ENCODE assay signal across 8 cellular contexts in the genomic region with DNA sequence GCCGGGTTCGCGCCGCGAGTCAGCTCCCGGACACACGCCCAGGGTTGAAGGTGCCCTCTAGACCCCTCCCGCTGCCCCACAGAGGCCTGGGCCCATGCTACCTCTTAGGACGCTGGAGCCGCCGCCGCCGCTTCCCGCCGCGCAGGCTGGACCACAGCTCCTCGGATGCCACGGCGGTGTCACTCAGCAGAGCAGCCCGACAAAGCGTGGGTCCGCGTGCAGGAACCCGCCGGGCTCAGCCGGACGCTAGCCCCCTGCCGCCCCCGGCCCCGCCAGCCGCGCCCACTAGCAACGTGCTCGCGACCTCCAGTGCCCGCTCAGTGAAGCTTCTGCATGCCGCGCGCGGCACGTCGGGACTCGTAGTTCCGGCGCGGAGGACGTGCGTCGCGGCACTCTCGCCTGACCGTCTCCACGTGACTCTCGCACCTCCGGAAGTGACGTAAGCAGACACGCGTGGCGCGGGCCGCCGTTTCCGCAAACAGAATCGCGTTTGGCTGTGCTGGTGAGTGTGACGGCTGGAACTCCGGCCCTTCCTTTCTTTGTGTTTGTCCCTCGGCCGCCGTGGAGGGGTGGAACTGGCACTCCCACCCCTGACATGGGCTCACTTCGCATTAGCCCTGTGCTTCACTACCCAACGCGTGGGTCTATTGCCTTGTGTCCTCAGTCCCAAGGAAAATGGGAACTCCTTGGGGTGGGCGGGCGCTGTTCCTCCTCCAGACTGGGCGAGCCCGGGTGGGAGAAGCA. TPM values are rescaled to one million over a fixed set of nuclear protein-coding genes. Genes with fewer than 3 reads are reported as not detected.
DNase-seq lines count a peak whose midpoint lies in the region; ATAC-seq, FAIRE-seq and TF ChIP-seq lines count a peak whose summit lies in the region.

A gene with protein sequence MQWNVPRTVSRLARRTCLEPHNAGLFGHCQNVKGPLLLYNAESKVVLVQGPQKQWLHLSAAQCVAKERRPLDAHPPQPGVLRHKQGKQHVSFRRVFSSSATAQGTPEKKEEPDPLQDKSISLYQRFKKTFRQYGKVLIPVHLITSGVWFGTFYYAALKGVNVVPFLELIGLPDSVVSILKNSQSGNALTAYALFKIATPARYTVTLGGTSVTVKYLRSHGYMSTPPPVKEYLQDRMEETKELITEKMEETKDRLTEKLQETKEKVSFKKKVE (minus strand): TSS at position 331 of the 744 bp plus-strand sequence. CDS start 44,481 bp downstream, outside the sequence.
TSS of gene RNMT (plus strand) at position 446 of the 744 bp plus-strand sequence. CDS start 4,845 bp downstream, outside the sequence.

- no peaks in the 10 kb centered on the region for H3K9me3 ChIP-seq in keratinocyte (ENCODE audit: control insufficient read depth, low read depth, low read length)

- H4K20me1 ChIP-seq in keratinocyte (ENCODE audit: control insufficient read depth, extremely low read depth, insufficient read depth, low read length): no peaks in the 10 kb centered on the region

- H3K27ac ChIP-seq in keratinocyte (ENCODE audit: control insufficient read depth, insufficient read depth, low read length): peak within 1 kb of the TSS; percentile 92

- peak within 1 kb of the TSS; percentile 96 for H3K9ac ChIP-seq in keratinocyte (ENCODE audit: control insufficient read depth, extremely low read depth, insufficient read depth, low read length)

- H3K27me3 ChIP-seq in keratinocyte (ENCODE audit: control insufficient read depth, extremely low read depth, insufficient read depth, low read length): no peaks in the 10 kb centered on the region

- H3K36me3 ChIP-seq in keratinocyte (ENCODE audit: control insufficient read depth in 2 of 2, extremely low read depth in 1 of 2, insufficient read depth in 2 of 2, low read length in 2 of 2): peaks cover 7 to 8% of the 10 kb centered on the region in 2 experiments

- H3K4me1 ChIP-seq in keratinocyte (ENCODE audit: control insufficient read depth, extremely low read depth, insufficient read depth, low read length): peaks cover 10% of the 10 kb centered on the region

- peak within 1 kb of the TSS; percentile 74 for H3K4me2 ChIP-seq in keratinocyte (ENCODE audit: control insufficient read depth, extremely low read depth, insufficient read depth, low read depth, low read length)

- peak in 1 of 3 experiments; percentile 27 for TF ChIP-seq CTCF in keratinocyte (optimal IDR thresholded peaks at IDR 0.05 in 1 of 3, IDR thresholded peaks at IDR 0.05 in 1 of 3, conservative IDR thresholded peaks at IDR 0.05 in 1 of 3; ENCODE audit: extremely low read depth in 1 of 3, insufficient read depth in 2 of 3, low read length in 3 of 3)

- H3K4me3 ChIP-seq in keratinocyte (ENCODE audit: control insufficient read depth in 2 of 3, extremely low read depth in 1 of 3, insufficient read depth in 2 of 3, low read depth in 1 of 3, low read length in 3 of 3): peak within 1 kb of the TSS; percentile 82 to 92 (median 85)

- peaks cover 91% of the 10 kb centered on the region for H3K79me2 ChIP-seq in keratinocyte (ENCODE audit: control insufficient read depth, insufficient read depth, low read length)

- FAIRE-seq in keratinocyte (lab: Jason Lieb, UNC): peak; percentile 56

- DNase-seq in AG20443 (ENCODE audit: low spot score) (peak; percentile 97), NCI-H460 (ENCODE audit: extremely low read depth, low read depth) (peak; percentile 87), cerebellum (ENCODE audit: low spot score) (peak; percentile 93), keratinocyte (ENCODE audit: low read depth, low spot score) (peak; percentile 66)
- peak; percentile 91 for DNase-seq in activated CD4-positive, alpha-beta T cell treated with anti-CD3 and anti-CD28 coated beads for 1 hour
- peak; percentile 83 to 89 for DNase-seq in stimulated activated CD4-positive, alpha-beta T cell treated with anti-CD3 and anti-CD28 coated beads, Interleukin-15, amount 100 ng/mL, for 1 hour (ENCODE audit: low read depth in 1 of 2, low spot score in 1 of 2)

- peak within 1 kb of the TSS; percentile 95 for H2AFZ ChIP-seq in keratinocyte (ENCODE audit: control insufficient read depth, low read length)

- dilution Hi-C loops in keratinocyte (cut with MboI; ENCODE audit: extremely low pct_ligation_motif_present, low sequenced_read_pairs): no loop called here

- ATAC-seq in GM19043 (IDR thresholded peaks at IDR 0.05; ENCODE audit: low read depth, unreplicated experiment): peak; percentile 88
- ATAC-seq in HG03378 (IDR thresholded peaks at IDR 0.05; ENCODE audit: unreplicated experiment): peak; percentile 85

- no peaks in the 10 kb centered on the region for H3K9me1 ChIP-seq in keratinocyte (ENCODE audit: control insufficient read depth, extremely low read depth, insufficient read depth, low read length)

RNA-seq across cellular contexts. Expression of the first gene that starts in this region (rescaled TPM):
- total RNA-seq in NCI-H460 (2014; rRNA removed; shearing (Covaris generic)): 11.2 and 20.3 TPM in 2 replicates
- polyA plus RNA-seq in NCI-H460 (2014; cell fraction: nucleus; rRNA removed): 13.8 and 19.5 TPM in 2 replicates
- 20.0 TPM for total RNA-seq in cerebellum
- 25.3 to 33.0 TPM (median 31.7 TPM) in 3 replicates for polyA plus RNA-seq in keratinocyte
- 19.6 TPM for polyA plus RNA-seq in keratinocyte (2011; ENCODE audit: low read depth)
- 22.6 and 37.5 TPM in 2 replicates for polyA plus RNA-seq in keratinocyte (2011; cell fraction: cytosol; rRNA removed)
- polyA plus RNA-seq in keratinocyte (2011; cell fraction: nucleus; rRNA removed): 27.0 and 31.2 TPM in 2 replicates
- polyA plus RNA-seq in keratinocyte (2012; ENCODE audit: low replicate concordance): 20.8 and 28.9 TPM in 2 replicates
- 12.6 to 38.0 TPM (median 33.3 TPM) in 3 replicates for polyA minus RNA-seq in keratinocyte
- polyA minus RNA-seq in keratinocyte (2011; cell fraction: cytosol; rRNA and poly(A)+ RNA removed): 36.8 TPM
- 14.0 and 28.8 TPM in 2 replicates for polyA minus RNA-seq in keratinocyte (2011; cell fraction: nucleus; rRNA and poly(A)+ RNA removed)

RNA-seq across cellular contexts. Expression of gene RNMT, which starts in this region (rescaled TPM):
- total RNA-seq in NCI-H460 (2014; rRNA removed; shearing (Covaris generic)): 29.0 and 30.1 TPM in 2 replicates
- polyA plus RNA-seq in NCI-H460 (2014; cell fraction: nucleus; rRNA removed): 14.6 and 22.7 TPM in 2 replicates
- 36.0 TPM for total RNA-seq in cerebellum
- polyA plus RNA-seq in keratinocyte: 16.1 to 22.6 TPM (median 18.3 TPM) in 3 replicates
- 80.1 TPM for polyA plus RNA-seq in keratinocyte (2011; ENCODE audit: low read depth)
- 11.3 and 20.8 TPM in 2 replicates for polyA plus RNA-seq in keratinocyte (2011; cell fraction: cytosol; rRNA removed)
- 35.1 and 43.6 TPM in 2 replicates for polyA plus RNA-seq in keratinocyte (2011; cell fraction: nucleus; rRNA removed)
- polyA plus RNA-seq in keratinocyte (2012; ENCODE audit: low replicate concordance): 18.7 and 28.6 TPM in 2 replicates
- polyA minus RNA-seq in keratinocyte: 8.7 to 13.0 TPM (median 10.0 TPM) in 3 replicates
- 5.9 TPM for polyA minus RNA-seq in keratinocyte (2011; cell fraction: cytosol; rRNA and poly(A)+ RNA removed)
- polyA minus RNA-seq in keratinocyte (2011; cell fraction: nucleus; rRNA and poly(A)+ RNA removed): 12.9 and 29.7 TPM in 2 replicates

Comparison
In these comparisons a context has a peak if more than half of its experiments do, and no peak if none do; other contexts are left out.
1. Peak in every context shown above with its lines: DNase-seq, ATAC-seq, H3K4me3 ChIP-seq and H3K27ac ChIP-seq.